ENCODE assay signal across 40 cellular contexts in the genomic region with DNA sequence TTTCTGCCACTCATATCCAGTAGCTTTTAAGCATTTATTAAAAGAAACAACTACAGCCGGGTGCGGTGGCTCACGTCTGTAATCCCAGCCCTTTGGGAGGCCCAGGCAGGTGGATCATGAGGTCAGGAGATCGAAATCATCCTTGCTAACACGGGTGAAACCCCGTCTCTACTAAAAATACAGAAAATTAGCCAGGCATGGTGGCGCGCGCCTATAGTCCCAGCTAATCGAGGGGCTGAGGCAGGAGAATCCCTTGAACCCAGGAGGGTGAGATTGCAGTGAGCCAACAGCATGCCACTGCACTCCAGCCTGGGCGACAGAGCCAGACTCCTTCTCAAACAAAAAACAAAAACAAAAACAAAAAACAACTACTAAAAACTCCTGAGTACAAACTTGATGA.
"Had no signal": no experiment of that assay in that cellular context is flagged by ENCODE, and none has a peak within 500 bp of the region (broad histone marks: within the 10 kb centered on the region; RNA-seq: fewer than 3 reads in every experiment).

No MANE protein-coding gene starts in this region.

- H3K27ac Mint-ChIP-seq: activated naive CD4-positive, alpha-beta T cell treated with anti-CD3 and anti-CD28 coated beads for 36 hours; activated naive CD4-positive, alpha-beta T cell treated with anti-CD3 and anti-CD28 coated beads, Interleukin-2, amount 10 ng/mL, durations not matched to agents 7 days and 5 days; activated naive CD4-positive, alpha-beta T cell treated with anti-CD3 and anti-CD28 coated beads, Interleukin-2, amount 50 U/mL, for 24 hours; activated naive CD4-positive, alpha-beta T cell treated with anti-CD3 and anti-CD28 coated beads, Interleukin-2, amount 50 U/mL, for 72 hours; activated naive CD8-positive, alpha-beta T cell; activated naive CD8-positive, alpha-beta T cell treated with anti-CD3 and anti-CD28 coated beads for 36 hours; activated naive CD8-positive, alpha-beta T cell treated with anti-CD3 and anti-CD28 coated beads, Interleukin-2, amount 10 ng/mL, durations not matched to agents 7 days and 5 days; activated naive CD8-positive, alpha-beta T cell treated with anti-CD3 and anti-CD28 coated beads, Interleukin-2, amount 50 U/mL, for 24 hours; activated T-cell treated with anti-CD3 and anti-CD28 coated beads, Interleukin-2, amount 50 U/mL, for 24 hours; activated T-cell treated with anti-CD3 and anti-CD28 coated beads, Interleukin-2, amount 50 U/mL, for 72 hours; activated T-helper 1 cell treated with anti-CD3 and anti-CD28 coated beads, Interleukin-12 subunit alpha, Interleukin-12 subunit beta, Interleukin-2, Interleukin-4 antibody, amounts not matched to agents 30 ng/mL and 10 ng/mL and 1 ng/mL, durations not matched to agents 14 hours and 24 hours and 36 hours; activated T-helper 17 cell treated with anti-CD3 and anti-CD28 coated beads, Interleukin-2, amount 50 U/mL, for 72 hours; activated T-helper 2 cell treated with anti-CD3 and anti-CD28 coated beads, Interferon-gamma antibody, Interleukin-2, Interleukin-4, amounts not matched to agents 10 μg/mL and 5 μg/mL and 100 μg/mL, durations not matched to agents 14 hours and 24 hours and 36 hours; brain had no signal

- H3K9me3 ChIP-seq: adrenal gland, ascending aorta, body of pancreas, breast epithelium had no signal

- H3K9me3 Mint-ChIP-seq: activated naive CD4-positive, alpha-beta T cell treated with anti-CD3 and anti-CD28 coated beads for 36 hours; activated naive CD4-positive, alpha-beta T cell treated with anti-CD3 and anti-CD28 coated beads, Interleukin-2, amount 10 ng/mL, durations not matched to agents 7 days and 5 days; activated naive CD8-positive, alpha-beta T cell treated with anti-CD3 and anti-CD28 coated beads, Interleukin-2, amount 10 ng/mL, durations not matched to agents 7 days and 5 days; activated T-helper 1 cell treated with anti-CD3 and anti-CD28 coated beads, Interleukin-12 subunit alpha, Interleukin-12 subunit beta, Interleukin-2, Interleukin-4 antibody, amounts not matched to agents 30 ng/mL and 10 ng/mL and 1 ng/mL, durations not matched to agents 14 hours and 24 hours and 36 hours; brain had no signal

- DNase-seq: activated effector memory CD4-positive, alpha-beta T cell treated with anti-CD3 and anti-CD28 coated beads, Interleukin-2, amount 50 U/mL, for 16 hours; activated effector memory CD4-positive, alpha-beta T cell treated with Interleukin-2 at 50 U/mL for 16 hours; activated gamma-delta T cell; activated gamma-delta T cell treated with Interleukin-2 at 50 U/mL for 16 hours; activated naive CD4-positive, alpha-beta T cell; activated naive CD4-positive, alpha-beta T cell treated with anti-CD3 and anti-CD28 coated beads for 36 hours; activated naive CD4-positive, alpha-beta T cell treated with anti-CD3 and anti-CD28 coated beads, Interleukin-2, amount 10 ng/mL, durations not matched to agents 7 days and 5 days; activated naive CD4-positive, alpha-beta T cell treated with anti-CD3 and anti-CD28 coated beads, Interleukin-2, amount 50 U/mL, for 16 hours; activated naive CD4-positive, alpha-beta T cell treated with Interleukin-2 at 50 U/mL for 16 hours; activated naive CD8-positive, alpha-beta T cell treated with anti-CD3 and anti-CD28 coated beads for 36 hours; activated naive CD8-positive, alpha-beta T cell treated with anti-CD3 and anti-CD28 coated beads, Interleukin-2, amount 10 ng/mL, durations not matched to agents 7 days and 5 days; activated naive CD8-positive, alpha-beta T cell treated with anti-CD3 and anti-CD28 coated beads, Interleukin-2, amount 50 U/mL, for 24 hours; activated T-cell treated with anti-CD3 and anti-CD28 coated beads for 4 hours; activated T-cell treated with anti-CD3 and anti-CD28 coated beads, Interleukin-2, amount 50 U/mL, for 1 hour; activated T-cell treated with anti-CD3 and anti-CD28 coated beads, Interleukin-2, amount 50 U/mL, for 24 hours; activated T-cell treated with anti-CD3 and anti-CD28 coated beads, Interleukin-2, amount 50 U/mL, for 4 hours; activated T-cell treated with anti-CD3 and anti-CD28 coated beads, Interleukin-2, amount 50 U/mL, for 48 hours; activated T-cell treated with anti-CD3 and anti-CD28 coated beads, Interleukin-2, amount 50 U/mL, for 72 hours; adrenal gland; amniotic stem cell; amygdala; anterior cingulate cortex; body of pancreas; brain microvascular endothelial cell; caudate nucleus; central memory CD4-positive, alpha-beta T cell; cerebellar nuclear complex had no signal

- H3K4me1 ChIP-seq: adrenal gland, ascending aorta, body of pancreas, breast epithelium had no signal

- H3K36me3 ChIP-seq: adrenal gland, ascending aorta, brain microvascular endothelial cell, breast epithelium, cardiac muscle cell had no signal

- H3K4me3 Mint-ChIP-seq: activated naive CD4-positive, alpha-beta T cell treated with anti-CD3 and anti-CD28 coated beads for 36 hours; activated naive CD4-positive, alpha-beta T cell treated with anti-CD3 and anti-CD28 coated beads, Interleukin-2, amount 10 ng/mL, durations not matched to agents 7 days and 5 days; activated naive CD4-positive, alpha-beta T cell treated with anti-CD3 and anti-CD28 coated beads, Interleukin-2, amount 50 U/mL, for 24 hours; activated naive CD8-positive, alpha-beta T cell; activated naive CD8-positive, alpha-beta T cell treated with anti-CD3 and anti-CD28 coated beads for 36 hours; activated naive CD8-positive, alpha-beta T cell treated with anti-CD3 and anti-CD28 coated beads, Interleukin-2, amount 10 ng/mL, durations not matched to agents 7 days and 5 days; activated naive CD8-positive, alpha-beta T cell treated with anti-CD3 and anti-CD28 coated beads, Interleukin-2, amount 50 U/mL, for 24 hours; activated T-cell treated with anti-CD3 and anti-CD28 coated beads, Interleukin-2, amount 50 U/mL, for 24 hours; activated T-cell treated with anti-CD3 and anti-CD28 coated beads, Interleukin-2, amount 50 U/mL, for 4 hours; activated T-cell treated with anti-CD3 and anti-CD28 coated beads, Interleukin-2, amount 50 U/mL, for 72 hours; activated T-helper 1 cell treated with anti-CD3 and anti-CD28 coated beads, Interleukin-12 subunit alpha, Interleukin-12 subunit beta, Interleukin-2, Interleukin-4 antibody, amounts not matched to agents 30 ng/mL and 10 ng/mL and 1 ng/mL, durations not matched to agents 14 hours and 24 hours and 36 hours; activated T-helper 17 cell treated with anti-CD3 and anti-CD28 coated beads, Interleukin-2, amount 50 U/mL, for 72 hours; brain; central memory CD8-positive, alpha-beta T cell had no signal

- H3K36me3 Mint-ChIP-seq: activated naive CD4-positive, alpha-beta T cell treated with anti-CD3 and anti-CD28 coated beads, Interleukin-2, amount 10 ng/mL, durations not matched to agents 7 days and 5 days; activated naive CD4-positive, alpha-beta T cell treated with anti-CD3 and anti-CD28 coated beads, Interleukin-2, amount 50 U/mL, for 24 hours; activated naive CD4-positive, alpha-beta T cell treated with anti-CD3 and anti-CD28 coated beads, Interleukin-2, amount 50 U/mL, for 72 hours; activated naive CD8-positive, alpha-beta T cell; activated naive CD8-positive, alpha-beta T cell treated with anti-CD3 and anti-CD28 coated beads for 36 hours; activated naive CD8-positive, alpha-beta T cell treated with anti-CD3 and anti-CD28 coated beads, Interleukin-2, amount 10 ng/mL, durations not matched to agents 7 days and 5 days; brain had no signal

- H3K4me3 ChIP-seq: adrenal gland, ascending aorta, body of pancreas, breast epithelium, cardiac muscle cell had no signal

- H3K27me3 Mint-ChIP-seq: activated naive CD4-positive, alpha-beta T cell treated with anti-CD3 and anti-CD28 coated beads, Interleukin-2, amount 10 ng/mL, durations not matched to agents 7 days and 5 days; activated naive CD4-positive, alpha-beta T cell treated with anti-CD3 and anti-CD28 coated beads, Interleukin-2, amount 50 U/mL, for 24 hours; activated naive CD8-positive, alpha-beta T cell; activated naive CD8-positive, alpha-beta T cell treated with anti-CD3 and anti-CD28 coated beads for 36 hours; activated naive CD8-positive, alpha-beta T cell treated with anti-CD3 and anti-CD28 coated beads, Interleukin-2, amount 10 ng/mL, durations not matched to agents 7 days and 5 days; activated naive CD8-positive, alpha-beta T cell treated with anti-CD3 and anti-CD28 coated beads, Interleukin-2, amount 50 U/mL, for 24 hours; activated T-cell treated with anti-CD3 and anti-CD28 coated beads, Interleukin-2, amount 50 U/mL, for 24 hours; activated T-helper 17 cell treated with anti-CD3 and anti-CD28 coated beads, Interleukin-2, amount 50 U/mL, for 72 hours; brain; central memory CD8-positive, alpha-beta T cell had no signal

- H3K27ac ChIP-seq: adrenal gland, ascending aorta, body of pancreas, brain microvascular endothelial cell, breast epithelium, cardiac muscle cell had no signal

- H3K27me3 ChIP-seq: adrenal gland, ascending aorta, body of pancreas, brain microvascular endothelial cell, breast epithelium, cardiac muscle cell had no signal

- FAIRE-seq: astrocyte, bronchial epithelial cell had no signal

- H3K4me1 Mint-ChIP-seq: activated naive CD4-positive, alpha-beta T cell treated with anti-CD3 and anti-CD28 coated beads, Interleukin-2, amount 10 ng/mL, durations not matched to agents 7 days and 5 days; activated naive CD4-positive, alpha-beta T cell treated with anti-CD3 and anti-CD28 coated beads, Interleukin-2, amount 50 U/mL, for 24 hours; activated naive CD8-positive, alpha-beta T cell treated with anti-CD3 and anti-CD28 coated beads for 36 hours; activated naive CD8-positive, alpha-beta T cell treated with anti-CD3 and anti-CD28 coated beads, Interleukin-2, amount 10 ng/mL, durations not matched to agents 7 days and 5 days; activated naive CD8-positive, alpha-beta T cell treated with anti-CD3 and anti-CD28 coated beads, Interleukin-2, amount 50 U/mL, for 24 hours; activated T-helper 17 cell treated with anti-CD3 and anti-CD28 coated beads, Interleukin-2, amount 50 U/mL, for 72 hours; central memory CD8-positive, alpha-beta T cell had no signal

- ATAC-seq: activated naive CD4-positive, alpha-beta T cell treated with anti-CD3 and anti-CD28 coated beads, Interleukin-2, amount 50 U/mL, for 72 hours; activated naive CD8-positive, alpha-beta T cell treated with anti-CD3 and anti-CD28 coated beads, Interleukin-2, amount 50 U/mL, for 24 hours; activated T-cell treated with anti-CD3 and anti-CD28 coated beads, Interleukin-2, amount 50 U/mL, for 4 hours; activated T-cell treated with anti-CD3 and anti-CD28 coated beads, Interleukin-2, amount 50 U/mL, for 72 hours; activated T-helper 17 cell treated with anti-CD3 and anti-CD28 coated beads, Interleukin-2, amount 50 U/mL, for 72 hours; body of pancreas had no signal
